1 cellular context compared by ENCODE assay signal in the genomic region with DNA sequence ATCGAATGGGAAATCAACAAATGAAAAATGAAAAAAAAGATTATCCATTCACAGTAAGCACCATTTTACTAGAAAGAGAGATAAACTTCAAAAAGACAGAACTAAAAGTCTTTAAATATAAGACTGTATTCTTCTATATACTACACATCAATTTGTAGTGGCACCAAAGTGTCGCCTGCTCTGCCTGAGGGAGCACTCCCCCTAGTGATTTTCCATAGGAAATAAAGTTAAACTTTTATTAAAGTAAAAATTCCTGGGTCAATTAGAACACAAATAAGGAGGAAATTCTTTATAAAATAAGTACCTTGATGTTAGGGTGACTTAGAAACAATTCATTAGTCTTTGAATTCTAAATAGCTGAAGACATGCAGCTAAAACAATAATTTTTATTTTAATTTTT.
TF ChIP-seq lines count a peak whose summit lies in the region.

No MANE protein-coding gene starts in this region.

TF ChIP-seq in H1, 55 proteins besides CTCF, POLR2A, EP300 and RAD21:
- no peak for TF ChIP-seq JUND (IDR thresholded peaks at IDR 0.05; ENCODE audit: low read length)
- TF ChIP-seq TCF12 (IDR thresholded peaks at IDR 0.05; ENCODE audit: low read depth, low read length): no peak
- TF ChIP-seq SIX5 (IDR thresholded peaks at IDR 0.05; ENCODE audit: low read depth, low read length): no peak
- TF ChIP-seq MAFK (IDR thresholded peaks at IDR 0.05; ENCODE audit: low read depth, low read length): no peak
- no peak for TF ChIP-seq POLR2AphosphoS5 (IDR thresholded peaks at IDR 0.05; ENCODE audit: low read depth, low read length)
- TF ChIP-seq CBX5 (IDR thresholded peaks at IDR 0.05; ENCODE audit: low read depth, low read length): no peak
- no peak for TF ChIP-seq RXRA (IDR thresholded peaks at IDR 0.05; ENCODE audit: insufficient read depth, low read depth, low read length)
- no peak for TF ChIP-seq KDM1A (IDR thresholded peaks at IDR 0.05; ENCODE audit: borderline replicate concordance, low read length)
- no peak for TF ChIP-seq FOSL1 (IDR thresholded peaks at IDR 0.05; ENCODE audit: insufficient read depth, low read depth, low read length)
- no peak for TF ChIP-seq EZH2 (IDR thresholded peaks at IDR 0.05; ENCODE audit: low read depth, low read length, severe bottlenecking)
- no peak for TF ChIP-seq RBBP5 (IDR thresholded peaks at IDR 0.05; ENCODE audit: borderline replicate concordance, low read depth, low read length)
- no peak for TF ChIP-seq SP1 (IDR thresholded peaks at IDR 0.05; ENCODE audit: low read depth, low read length)
- TF ChIP-seq JUN (IDR thresholded peaks at IDR 0.05; ENCODE audit: low read depth, low read length): no peak
- TF ChIP-seq TAF1 (IDR thresholded peaks at IDR 0.05; ENCODE audit: low read depth, low read length): no peak
- TF ChIP-seq PHF8 (conservative IDR thresholded peaks at IDR 0.05; ENCODE audit: low read depth, low read length): no peak
- TF ChIP-seq RFX5 (IDR thresholded peaks at IDR 0.05; ENCODE audit: borderline replicate concordance, low read depth, low read length): no peak
